1 cellular context compared by ENCODE assay signal in genomic region chr7:36165059-36165458, GRCh38.
TF ChIP-seq lines count a peak whose summit lies in the region.

No MANE protein-coding gene starts in this region.

TF ChIP-seq in HepG2, 621 proteins besides CTCF, POLR2A, EP300 and RAD21 (continued from another document and continues in another):
- no peak for TF ChIP-seq SNAPC4 (CRISPR knock-in tag; IDR thresholded peaks at IDR 0.05)
- peak; percentile 55; the same call in 1 of the 2 replicates for TF ChIP-seq ZNF121 (CRISPR knock-in tag; IDR thresholded peaks at IDR 0.05)
- peak; percentile 72 for TF ChIP-seq ATF7 (IDR thresholded peaks at IDR 0.05)
- TF ChIP-seq ATF7 (CRISPR knock-in tag; IDR thresholded peaks at IDR 0.05): no peak
- no peak for TF ChIP-seq FOSL1 (CRISPR knock-in tag; IDR thresholded peaks at IDR 0.05; ENCODE audit: borderline replicate concordance)
- no peak for TF ChIP-seq ZNF574 (CRISPR knock-in tag; IDR thresholded peaks at IDR 0.05)
- TF ChIP-seq ZNF205 (CRISPR knock-in tag; IDR thresholded peaks at IDR 0.05): 0 out of 2 replicates have a peak, but pooled peaks have one; percentile 44
- TF ChIP-seq ZMYM3 (CRISPR knock-in tag; IDR thresholded peaks at IDR 0.05): peak; percentile 43; the same call in 1 of the 2 replicates
- TF ChIP-seq NR2C2 (CRISPR knock-in tag; IDR thresholded peaks at IDR 0.05; ENCODE audit: borderline replicate concordance): peak; percentile 63
- TF ChIP-seq CBX2 (IDR thresholded peaks at IDR 0.05; ENCODE audit: low read depth, low read length): no peak
- no peak for TF ChIP-seq CBX2 (CRISPR knock-in tag; IDR thresholded peaks at IDR 0.05; ENCODE audit: low read depth)
- no peak for TF ChIP-seq ZNF513 (CRISPR knock-in tag; conservative IDR thresholded peaks at IDR 0.05)
- peak; percentile 60; the same call in 1 of the 2 replicates for TF ChIP-seq ZMYM2 (CRISPR knock-in tag; IDR thresholded peaks at IDR 0.05)
- no peak for TF ChIP-seq RXRA (CRISPR knock-in tag; IDR thresholded peaks at IDR 0.05)
- TF ChIP-seq ZNF883 (CRISPR knock-in tag; IDR thresholded peaks at IDR 0.05; ENCODE audit: not compliant biosample characterization): no peak
- TF ChIP-seq HNRNPUL1 (IDR thresholded peaks at IDR 0.05; ENCODE audit: low read depth, low read length): no peak
- no peak for TF ChIP-seq SMARCE1 (IDR thresholded peaks at IDR 0.05; ENCODE audit: borderline replicate concordance)
- TF ChIP-seq ZNF75D (CRISPR knock-in tag; IDR thresholded peaks at IDR 0.05; ENCODE audit: borderline replicate concordance): no peak
- 0 out of 2 replicates have a peak, but pooled peaks have one; percentile 11 for TF ChIP-seq ZBTB39 (CRISPR knock-in tag; IDR thresholded peaks at IDR 0.05)
- TF ChIP-seq TGIF2 (CRISPR knock-in tag; IDR thresholded peaks at IDR 0.05): 0 out of 2 replicates have a peak, but pooled peaks have one; percentile 41
- TF ChIP-seq PRPF4 (IDR thresholded peaks at IDR 0.05; ENCODE audit: low read depth, low read length, poor library complexity, severe bottlenecking): no peak
- no peak for TF ChIP-seq ARNTL (CRISPR knock-in tag; IDR thresholded peaks at IDR 0.05)
- TF ChIP-seq CENPX (CRISPR knock-in tag; IDR thresholded peaks at IDR 0.05): no peak
- no peak for TF ChIP-seq GATA4 (IDR thresholded peaks at IDR 0.05; ENCODE audit: borderline replicate concordance, low read depth)
- no peak for TF ChIP-seq MXD4 (CRISPR knock-in tag; IDR thresholded peaks at IDR 0.05)
- peak; percentile 45; the same call in 1 of the 2 replicates for TF ChIP-seq ZNF770 (CRISPR knock-in tag; IDR thresholded peaks at IDR 0.05)
- no peak for TF ChIP-seq ZNF800 (CRISPR knock-in tag; IDR thresholded peaks at IDR 0.05)
- TF ChIP-seq ZNF546 (CRISPR knock-in tag; conservative IDR thresholded peaks at IDR 0.05): no peak
- no peak for TF ChIP-seq TFDP2 (CRISPR knock-in tag; IDR thresholded peaks at IDR 0.05)
- peak; percentile 84; the same call in 1 of the 2 replicates for TF ChIP-seq RCOR2 (CRISPR knock-in tag; IDR thresholded peaks at IDR 0.05)
- 0 out of 2 replicates have a peak, but pooled peaks have one; percentile 18 for TF ChIP-seq HIC2 (CRISPR knock-in tag; IDR thresholded peaks at IDR 0.05; ENCODE audit: low read depth)
- TF ChIP-seq ZC3H13 (CRISPR knock-in tag; IDR thresholded peaks at IDR 0.05): no peak
- no peak for TF ChIP-seq ZSCAN30 (CRISPR knock-in tag; IDR thresholded peaks at IDR 0.05)
- TF ChIP-seq ZNF614 (CRISPR knock-in tag; IDR thresholded peaks at IDR 0.05; ENCODE audit: borderline replicate concordance): peak; percentile 16; the same call in 1 of the 2 replicates
- TF ChIP-seq HDAC1 (CRISPR knock-in tag; IDR thresholded peaks at IDR 0.05): peak; percentile 64; the same call in 1 of the 2 replicates
- TF ChIP-seq ZNF749 (CRISPR knock-in tag; IDR thresholded peaks at IDR 0.05; ENCODE audit: borderline replicate concordance): no peak
- TF ChIP-seq HOXA5 (CRISPR knock-in tag; IDR thresholded peaks at IDR 0.05): 0 out of 2 replicates have a peak, but pooled peaks have one; percentile 28
- no peak for TF ChIP-seq KLF11 (CRISPR knock-in tag; IDR thresholded peaks at IDR 0.05)
- TF ChIP-seq NFIB (CRISPR knock-in tag; IDR thresholded peaks at IDR 0.05; ENCODE audit: borderline replicate concordance): no peak
- peak; percentile 65; the same call in 1 of the 2 replicates for TF ChIP-seq FOXP4 (CRISPR knock-in tag; IDR thresholded peaks at IDR 0.05)
- 0 out of 2 replicates have a peak, but pooled peaks have one; percentile 23 for TF ChIP-seq KDM1A (CRISPR knock-in tag; IDR thresholded peaks at IDR 0.05)
